13 cellular contexts compared by ENCODE assay signal in the genomic region with DNA sequence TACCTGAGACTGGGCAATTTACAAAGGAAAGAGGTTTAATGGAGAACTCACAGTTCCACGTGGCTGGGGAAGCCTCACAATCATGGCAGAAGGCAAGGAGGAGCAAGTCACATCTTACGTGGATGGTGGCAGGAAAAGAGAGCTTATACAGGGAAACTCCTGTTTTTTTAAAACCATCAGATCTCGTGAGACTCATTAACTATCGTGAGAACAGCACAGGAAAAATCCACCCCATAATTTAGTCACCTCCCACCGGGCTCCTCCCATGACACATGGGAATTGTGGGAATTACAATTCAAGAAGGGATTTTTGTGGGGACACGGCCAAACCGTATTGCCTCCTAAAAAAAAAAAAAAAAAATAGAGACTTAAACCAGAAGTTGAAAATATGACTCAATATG. TPM values are rescaled to one million over a fixed set of nuclear protein-coding genes. Genes with fewer than 3 reads are reported as not detected.
"Had no signal": no experiment of that assay in that cellular context is flagged by ENCODE, and none has a peak within 500 bp of the region (broad histone marks: within the 10 kb centered on the region; RNA-seq: fewer than 3 reads in every experiment).

No MANE protein-coding gene starts in this region.

RNA-seq across cellular contexts. Expression of gene PLPPR1, which starts 11.1 kb away (rescaled TPM):
- total RNA-seq: activated B cell treated with CpG ODN at 0.5 μM for 24 hours; activated CD4-positive, alpha-beta memory T cell treated with anti-CD3 and anti-CD28 coated beads for 36 hours; activated CD4-positive, alpha-beta memory T cell treated with anti-CD3 and anti-CD28 coated beads, Interleukin-2, amount 10 ng/mL, durations not matched to agents 7 days and 5 days; activated CD4-positive, alpha-beta T cell treated with anti-CD3 and anti-CD28 coated beads for 36 hours; activated CD4-positive, alpha-beta T cell treated with anti-CD3 and anti-CD28 coated beads, Interleukin-2, amount 10 ng/mL, durations not matched to agents 24 days and 14 days; activated CD4-positive, alpha-beta T cell treated with anti-CD3 and anti-CD28 coated beads, Interleukin-2, amount 10 ng/mL, durations not matched to agents 7 days and 5 days; activated CD8-positive, alpha-beta memory T cell treated with anti-CD3 and anti-CD28 coated beads for 36 hours; activated CD8-positive, alpha-beta memory T cell treated with anti-CD3 and anti-CD28 coated beads, Interleukin-2, amount 10 ng/mL, durations not matched to agents 7 days and 5 days; activated CD8-positive, alpha-beta T cell treated with anti-CD3 and anti-CD28 coated beads for 36 hours; activated CD8-positive, alpha-beta T cell treated with anti-CD3 and anti-CD28 coated beads, Interleukin-2, amount 10 ng/mL, durations not matched to agents 7 days and 5 days; T-helper 1 cell treated with Interleukin-12 subunit alpha and Interleukin-12 subunit beta and Interleukin-4 antibody, amounts not matched to agents 30 ng/mL and 1 ng/mL, for 36 hours; T-helper 17 cell; T-helper 2 cell treated with Interferon-gamma antibody and Interleukin-4, amounts not matched to agents 100 ng/mL and 5 ng/mL, for 36 hours had no signal
